ENCODE assay signal across 1 cellular context in the genomic region with DNA sequence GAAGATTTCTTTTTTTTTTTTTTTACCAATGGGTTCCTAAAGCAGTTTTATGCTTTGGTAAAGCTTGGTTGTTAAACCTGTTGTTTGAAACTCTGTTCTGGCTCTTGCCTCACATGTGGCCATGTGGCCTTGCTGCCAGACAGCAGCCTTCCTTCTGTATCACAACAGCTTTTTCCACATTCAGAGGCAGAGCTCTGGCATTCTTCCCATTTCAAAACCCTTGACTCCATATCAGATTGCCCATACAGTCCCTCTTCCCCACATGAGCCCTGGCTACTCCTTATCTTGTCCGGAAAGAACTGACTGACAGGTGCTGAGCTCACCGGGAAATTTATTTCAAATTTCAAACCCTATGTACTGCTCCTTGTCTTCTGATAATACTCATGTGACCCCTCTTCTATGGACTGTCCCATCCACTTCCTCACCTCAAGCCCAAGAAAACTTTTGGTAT.
A peak's percentile ranks its signal among the peaks of the same experiment; 100 is the strongest.
TF ChIP-seq lines count a peak whose summit lies in the region.

No MANE protein-coding gene starts in this region.

TF ChIP-seq in K562, 482 proteins besides CTCF, POLR2A, EP300 and RAD21 (continued from another document and continues in another):
- no peak for TF ChIP-seq U2AF1 (optimal IDR thresholded peaks at IDR 0.05; ENCODE audit: low read depth, low read length)
- TF ChIP-seq, protein P1, sequence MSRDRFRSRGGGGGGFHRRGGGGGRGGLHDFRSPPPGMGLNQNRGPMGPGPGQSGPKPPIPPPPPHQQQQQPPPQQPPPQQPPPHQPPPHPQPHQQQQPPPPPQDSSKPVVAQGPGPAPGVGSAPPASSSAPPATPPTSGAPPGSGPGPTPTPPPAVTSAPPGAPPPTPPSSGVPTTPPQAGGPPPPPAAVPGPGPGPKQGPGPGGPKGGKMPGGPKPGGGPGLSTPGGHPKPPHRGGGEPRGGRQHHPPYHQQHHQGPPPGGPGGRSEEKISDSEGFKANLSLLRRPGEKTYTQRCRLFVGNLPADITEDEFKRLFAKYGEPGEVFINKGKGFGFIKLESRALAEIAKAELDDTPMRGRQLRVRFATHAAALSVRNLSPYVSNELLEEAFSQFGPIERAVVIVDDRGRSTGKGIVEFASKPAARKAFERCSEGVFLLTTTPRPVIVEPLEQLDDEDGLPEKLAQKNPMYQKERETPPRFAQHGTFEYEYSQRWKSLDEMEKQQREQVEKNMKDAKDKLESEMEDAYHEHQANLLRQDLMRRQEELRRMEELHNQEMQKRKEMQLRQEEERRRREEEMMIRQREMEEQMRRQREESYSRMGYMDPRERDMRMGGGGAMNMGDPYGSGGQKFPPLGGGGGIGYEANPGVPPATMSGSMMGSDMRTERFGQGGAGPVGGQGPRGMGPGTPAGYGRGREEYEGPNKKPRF (IDR thresholded peaks at IDR 0.05; ENCODE audit: low read depth, low read length): no peak
- TF ChIP-seq ZC3H8 (IDR thresholded peaks at IDR 0.05): no peak
- peak; percentile 90 for TF ChIP-seq ETV1 (tag; conservative IDR thresholded peaks at IDR 0.05; ENCODE audit: low read depth)
- peak; percentile 77 for TF ChIP-seq PBX2 (CRISPR knock-in tag; IDR thresholded peaks at IDR 0.05; ENCODE audit: low read depth)
- TF ChIP-seq PBX2 (tag; conservative IDR thresholded peaks at IDR 0.05; ENCODE audit: low read depth): peak; percentile 96
- no peak for TF ChIP-seq COPS2 (conservative IDR thresholded peaks at IDR 0.05)
- no peak for TF ChIP-seq SMARCB1 (IDR thresholded peaks at IDR 0.05; ENCODE audit: insufficient read length, low read depth)
- TF ChIP-seq SOX6 (IDR thresholded peaks at IDR 0.05): peak; percentile 86
- TF ChIP-seq GABPA (tag; conservative IDR thresholded peaks at IDR 0.05; ENCODE audit: low read depth): peak; percentile 54; the same call in 1 of the 2 replicates
- TF ChIP-seq MTA2 (IDR thresholded peaks at IDR 0.05; ENCODE audit: low read depth): peak; percentile 81
- peak in 1 of 3 experiments; percentile 57; a peak in 2 of 6 replicates for TF ChIP-seq ZBTB11 (CRISPR knock-in tag; IDR thresholded peaks at IDR 0.05)
- peak; percentile 21; the same call in 1 of the 2 replicates for TF ChIP-seq PHF21A (IDR thresholded peaks at IDR 0.05; ENCODE audit: borderline replicate concordance, low read depth)
- peak; percentile 88 for TF ChIP-seq TEAD4 (IDR thresholded peaks at IDR 0.05; ENCODE audit: low read length)
- no peak for TF ChIP-seq TEAD4 (CRISPR knock-in tag; IDR thresholded peaks at IDR 0.05; ENCODE audit: borderline replicate concordance)
- TF ChIP-seq KAT8 (IDR thresholded peaks at IDR 0.05; ENCODE audit: low read depth): no peak
- TF ChIP-seq ZNF583 (CRISPR knock-in tag; IDR thresholded peaks at IDR 0.05): peak; percentile 75; the same call in 1 of the 2 replicates
- no peak for TF ChIP-seq NFRKB (IDR thresholded peaks at IDR 0.05; ENCODE audit: low read depth)
- no peak for TF ChIP-seq RBM17 (IDR thresholded peaks at IDR 0.05; ENCODE audit: borderline replicate concordance, low read depth, low read length)
- TF ChIP-seq ZKSCAN8 (CRISPR knock-in tag; IDR thresholded peaks at IDR 0.05): no peak
- TF ChIP-seq ZNF224 (CRISPR knock-in tag; IDR thresholded peaks at IDR 0.05): no peak
- no peak for TF ChIP-seq CHCHD3 (CRISPR knock-in tag; IDR thresholded peaks at IDR 0.05)
- no peak for TF ChIP-seq ZNF785 (CRISPR knock-in tag; IDR thresholded peaks at IDR 0.05)
- no peak for TF ChIP-seq EZH2 (IDR thresholded peaks at IDR 0.05; ENCODE audit: borderline replicate concordance, low read depth, low read length)
- TF ChIP-seq, protein P2, sequence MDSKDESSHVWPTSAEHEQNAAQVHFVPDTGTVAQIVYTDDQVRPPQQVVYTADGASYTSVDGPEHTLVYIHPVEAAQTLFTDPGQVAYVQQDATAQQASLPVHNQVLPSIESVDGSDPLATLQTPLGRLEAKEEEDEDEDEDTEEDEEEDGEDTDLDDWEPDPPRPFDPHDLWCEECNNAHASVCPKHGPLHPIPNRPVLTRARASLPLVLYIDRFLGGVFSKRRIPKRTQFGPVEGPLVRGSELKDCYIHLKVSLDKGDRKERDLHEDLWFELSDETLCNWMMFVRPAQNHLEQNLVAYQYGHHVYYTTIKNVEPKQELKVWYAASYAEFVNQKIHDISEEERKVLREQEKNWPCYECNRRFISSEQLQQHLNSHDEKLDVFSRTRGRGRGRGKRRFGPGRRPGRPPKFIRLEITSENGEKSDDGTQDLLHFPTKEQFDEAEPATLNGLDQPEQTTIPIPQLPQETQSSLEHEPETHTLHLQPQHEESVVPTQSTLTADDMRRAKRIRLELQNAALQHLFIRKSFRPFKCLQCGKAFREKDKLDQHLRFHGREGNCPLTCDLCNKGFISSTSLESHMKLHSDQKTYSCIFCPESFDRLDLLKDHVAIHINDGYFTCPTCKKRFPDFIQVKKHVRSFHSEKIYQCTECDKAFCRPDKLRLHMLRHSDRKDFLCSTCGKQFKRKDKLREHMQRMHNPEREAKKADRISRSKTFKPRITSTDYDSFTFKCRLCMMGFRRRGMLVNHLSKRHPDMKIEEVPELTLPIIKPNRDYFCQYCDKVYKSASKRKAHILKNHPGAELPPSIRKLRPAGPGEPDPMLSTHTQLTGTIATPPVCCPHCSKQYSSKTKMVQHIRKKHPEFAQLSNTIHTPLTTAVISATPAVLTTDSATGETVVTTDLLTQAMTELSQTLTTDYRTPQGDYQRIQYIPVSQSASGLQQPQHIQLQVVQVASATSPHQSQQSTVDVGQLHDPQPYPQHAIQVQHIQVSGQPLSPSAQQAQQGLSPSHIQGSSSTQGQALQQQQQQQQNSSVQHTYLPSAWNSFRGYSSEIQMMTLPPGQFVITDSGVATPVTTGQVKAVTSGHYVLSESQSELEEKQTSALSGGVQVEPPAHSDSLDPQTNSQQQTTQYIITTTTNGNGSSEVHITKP (IDR thresholded peaks at IDR 0.05; ENCODE audit: partially characterized antibody): peak; percentile 90
- no peak for TF ChIP-seq RBM15 (IDR thresholded peaks at IDR 0.05; ENCODE audit: insufficient read depth, low read length)
- no peak for TF ChIP-seq FOS (IDR thresholded peaks at IDR 0.05; ENCODE audit: extremely low read depth, insufficient read length)
- TF ChIP-seq ZNF76 (CRISPR knock-in tag; IDR thresholded peaks at IDR 0.05; ENCODE audit: borderline replicate concordance): 0 out of 2 replicates have a peak, but pooled peaks have one; percentile 17
- peak; percentile 54; the same call in 1 of the 2 replicates for TF ChIP-seq JUN (IDR thresholded peaks at IDR 0.05; ENCODE audit: borderline replicate concordance, low read depth, low read length)
- TF ChIP-seq JUN (CRISPR knock-in tag; IDR thresholded peaks at IDR 0.05; ENCODE audit: borderline replicate concordance): no peak
- TF ChIP-seq, protein P3, sequence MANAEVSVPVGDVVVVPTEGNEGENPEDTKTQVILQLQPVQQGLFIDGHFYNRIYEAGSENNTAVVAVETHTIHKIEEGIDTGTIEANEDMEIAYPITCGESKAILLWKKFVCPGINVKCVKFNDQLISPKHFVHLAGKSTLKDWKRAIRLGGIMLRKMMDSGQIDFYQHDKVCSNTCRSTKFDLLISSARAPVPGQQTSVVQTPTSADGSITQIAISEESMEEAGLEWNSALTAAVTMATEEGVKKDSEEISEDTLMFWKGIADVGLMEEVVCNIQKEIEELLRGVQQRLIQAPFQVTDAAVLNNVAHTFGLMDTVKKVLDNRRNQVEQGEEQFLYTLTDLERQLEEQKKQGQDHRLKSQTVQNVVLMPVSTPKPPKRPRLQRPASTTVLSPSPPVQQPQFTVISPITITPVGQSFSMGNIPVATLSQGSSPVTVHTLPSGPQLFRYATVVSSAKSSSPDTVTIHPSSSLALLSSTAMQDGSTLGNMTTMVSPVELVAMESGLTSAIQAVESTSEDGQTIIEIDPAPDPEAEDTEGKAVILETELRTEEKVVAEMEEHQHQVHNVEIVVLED (CRISPR knock-in tag; IDR thresholded peaks at IDR 0.05): 0 out of 2 replicates have a peak, but pooled peaks have one; percentile 8
- TF ChIP-seq, protein P4, sequence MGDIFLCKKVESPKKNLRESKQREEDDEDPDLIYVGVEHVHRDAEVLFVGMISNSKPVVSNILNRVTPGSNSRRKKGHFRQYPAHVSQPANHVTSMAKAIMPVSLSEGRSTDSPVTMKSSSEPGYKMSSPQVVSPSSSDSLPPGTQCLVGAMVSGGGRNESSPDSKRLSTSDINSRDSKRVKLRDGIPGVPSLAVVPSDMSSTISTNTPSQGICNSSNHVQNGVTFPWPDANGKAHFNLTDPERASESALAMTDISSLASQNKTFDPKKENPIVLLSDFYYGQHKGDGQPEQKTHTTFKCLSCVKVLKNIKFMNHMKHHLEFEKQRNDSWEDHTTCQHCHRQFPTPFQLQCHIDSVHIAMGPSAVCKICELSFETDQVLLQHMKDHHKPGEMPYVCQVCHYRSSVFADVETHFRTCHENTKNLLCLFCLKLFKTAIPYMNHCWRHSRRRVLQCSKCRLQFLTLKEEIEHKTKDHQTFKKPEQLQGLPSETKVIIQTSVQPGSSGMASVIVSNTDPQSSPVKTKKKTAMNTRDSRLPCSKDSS (IDR thresholded peaks at IDR 0.05; ENCODE audit: low read depth, partially characterized antibody): no peak
- peak; percentile 66; the same call in 1 of the 2 replicates for TF ChIP-seq STAT5A (IDR thresholded peaks at IDR 0.05; ENCODE audit: borderline replicate concordance, low read length)
- no peak for TF ChIP-seq ETS1 (conservative IDR thresholded peaks at IDR 0.05; ENCODE audit: control insufficient read depth, low read depth, low read length)
- no peak for TF ChIP-seq WHSC1 (IDR thresholded peaks at IDR 0.05; ENCODE audit: low read length)
- no peak for TF ChIP-seq ATF1 (CRISPR knock-in tag; IDR thresholded peaks at IDR 0.05)
- peak; percentile 11; the same call in 1 of the 2 replicates for TF ChIP-seq ATF1 (tag; IDR thresholded peaks at IDR 0.05)
- no peak for TF ChIP-seq ZNF263 (CRISPR knock-in tag; IDR thresholded peaks at IDR 0.05; ENCODE audit: borderline replicate concordance)
- TF ChIP-seq TCF7L2 (IDR thresholded peaks at IDR 0.05; ENCODE audit: low read depth, low read length): no peak
- TF ChIP-seq, protein P5, sequence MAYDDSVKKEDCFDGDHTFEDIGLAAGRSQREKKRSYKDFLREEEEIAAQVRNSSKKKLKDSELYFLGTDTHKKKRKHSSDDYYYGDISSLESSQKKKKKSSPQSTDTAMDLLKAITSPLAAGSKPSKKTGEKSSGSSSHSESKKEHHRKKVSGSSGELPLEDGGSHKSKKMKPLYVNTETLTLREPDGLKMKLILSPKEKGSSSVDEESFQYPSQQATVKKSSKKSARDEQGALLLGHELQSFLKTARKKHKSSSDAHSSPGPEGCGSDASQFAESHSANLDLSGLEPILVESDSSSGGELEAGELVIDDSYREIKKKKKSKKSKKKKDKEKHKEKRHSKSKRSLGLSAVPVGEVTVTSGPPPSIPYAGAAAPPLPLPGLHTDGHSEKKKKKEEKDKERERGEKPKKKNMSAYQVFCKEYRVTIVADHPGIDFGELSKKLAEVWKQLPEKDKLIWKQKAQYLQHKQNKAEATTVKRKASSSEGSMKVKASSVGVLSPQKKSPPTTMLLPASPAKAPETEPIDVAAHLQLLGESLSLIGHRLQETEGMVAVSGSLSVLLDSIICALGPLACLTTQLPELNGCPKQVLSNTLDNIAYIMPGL (CRISPR knock-in tag; IDR thresholded peaks at IDR 0.05): no peak
- peak; percentile 68 to 77; a peak in 3 of 4 replicates for TF ChIP-seq FOXK2 (conservative IDR thresholded peaks at IDR 0.05 in 1 of 2, IDR thresholded peaks at IDR 0.05 in 1 of 2; ENCODE audit: low read depth in 2 of 2)
- no peak for TF ChIP-seq E2F3 (CRISPR knock-in tag; IDR thresholded peaks at IDR 0.05)
- TF ChIP-seq MYNN (IDR thresholded peaks at IDR 0.05): peak; percentile 66
- TF ChIP-seq MYNN (CRISPR knock-in tag; IDR thresholded peaks at IDR 0.05): no peak
- no peak for TF ChIP-seq POLR2AphosphoS2 (IDR thresholded peaks at IDR 0.05; ENCODE audit: low read length)
- TF ChIP-seq ZNF133 (CRISPR knock-in tag; IDR thresholded peaks at IDR 0.05): no peak
